22 cellular contexts compared by ENCODE assay signal in the genomic region with DNA sequence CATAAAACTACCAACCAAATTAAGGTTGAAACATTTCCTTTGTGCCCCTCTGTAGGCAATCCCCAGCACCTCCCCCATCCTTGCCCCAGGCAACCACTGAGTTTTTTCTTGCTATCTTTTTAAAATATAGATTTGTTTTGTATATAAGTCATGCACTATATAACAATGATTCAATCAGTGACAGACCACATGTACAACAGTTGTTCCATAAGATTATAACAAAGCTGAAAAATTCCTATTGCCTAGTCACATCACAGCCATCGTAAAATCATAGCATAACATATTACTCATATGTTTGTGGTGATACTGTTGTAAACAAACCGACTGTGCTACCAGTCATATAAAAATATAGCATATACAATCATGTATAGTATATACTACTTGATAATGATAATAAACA.
DNase-seq lines count a peak whose midpoint lies in the region; ATAC-seq and TF ChIP-seq lines count a peak whose summit lies in the region.
"Had no signal": no experiment of that assay in that cellular context is flagged by ENCODE, and none has a peak within 500 bp of the region (broad histone marks: within the 10 kb centered on the region; RNA-seq: fewer than 3 reads in every experiment).

No MANE protein-coding gene starts in this region.

- POLR2A ChIA-PET in MCF 10A (lab: Yijun Ruan, JAX), result no interaction called here
- POLR2A ChIA-PET in naive thymus-derived CD4-positive, alpha-beta T cell (lab: Charles Lee), result no interaction called here

- H3K4me1 Mint-ChIP-seq in MCF 10A (ENCODE audit: insufficient read depth, unreplicated experiment) (peaks cover 6% of the 10 kb centered on the region), T-helper 17 cell (no peaks in the 10 kb centered on the region)
- no peaks in the 10 kb centered on the region for H3K4me1 Mint-ChIP-seq in naive thymus-derived CD4-positive, alpha-beta T cell

- ATAC-seq in T-helper 17 cell (no peak), GM19397 (IDR thresholded peaks at IDR 0.05; ENCODE audit: unreplicated experiment) (no peak)
- ATAC-seq in naive thymus-derived CD4-positive, alpha-beta T cell, result no peak

- no TSS peak for BruUV-seq in MCF 10A (replicated peaks; lab: Mats Ljungman, UMichigan)

- H3K9me3 ChIP-seq in breast epithelium, result no peaks in the 10 kb centered on the region
- H3K9me3 ChIP-seq in adipocyte (ENCODE audit: control insufficient read depth, low read length), result peaks cover 12% of the 10 kb centered on the region
- H3K9me3 ChIP-seq in T-helper 17 cell (ENCODE audit: control insufficient read depth, low read length, poor library complexity, severe bottlenecking), result no peaks in the 10 kb centered on the region
- H3K9me3 ChIP-seq in Peyer's patch, result no peaks in the 10 kb centered on the region
- H3K9me3 ChIP-seq in naive thymus-derived CD4-positive, alpha-beta T cell (ENCODE audit: control insufficient read depth in 2 of 3, low read length in 3 of 3), result no peaks in the 10 kb centered on the region
- H3K9me3 ChIP-seq: BE2C, Caco-2, SJCRH30 had no signal

- CTCF ChIA-PET in MCF 10A (lab: Yijun Ruan, JAX), result no interaction called here
- CTCF ChIA-PET in naive thymus-derived CD4-positive, alpha-beta T cell (lab: Charles Lee), result no interaction called here

- TF ChIP-seq POLR2A in breast epithelium (IDR thresholded peaks at IDR 0.05) (no peak), Peyer's patch (IDR thresholded peaks at IDR 0.05) (no peak)

- H3K4me1 ChIP-seq in breast epithelium (no peaks in the 10 kb centered on the region), adipocyte (ENCODE audit: control insufficient read depth, insufficient read depth, low read length) (no peaks in the 10 kb centered on the region), Peyer's patch (no peaks in the 10 kb centered on the region)
- H3K4me1 ChIP-seq in naive thymus-derived CD4-positive, alpha-beta T cell (ENCODE audit: control insufficient read depth in 2 of 2, insufficient read depth in 2 of 2, low read length in 2 of 2), result no peaks in the 10 kb centered on the region
- H3K4me1 ChIP-seq: BE2C, Caco-2, SJCRH30 had no signal

- no peak overlapping the region for H3K9ac ChIP-seq in adipocyte (ENCODE audit: low read length)

- H3K27ac ChIP-seq in breast epithelium, result no peak overlapping the region
- H3K27ac ChIP-seq in Peyer's patch, result no peak overlapping the region
- no peak overlapping the region for H3K27ac ChIP-seq in naive thymus-derived CD4-positive, alpha-beta T cell (ENCODE audit: low read depth, low read length)
- H3K27ac ChIP-seq: HL-60, SJCRH30 had no signal

- TF ChIP-seq CTCF in MCF 10A (IDR thresholded peaks at IDR 0.05; ENCODE audit: unreplicated experiment) (no peak), breast epithelium (IDR thresholded peaks at IDR 0.05) (no peak), fibroblast of pulmonary artery (IDR thresholded peaks at IDR 0.05; ENCODE audit: low read length, missing control alignments) (no peak), Peyer's patch (IDR thresholded peaks at IDR 0.05) (no peak)

- H3K4me3 Mint-ChIP-seq in MCF 10A (ENCODE audit: unreplicated experiment), result no peak overlapping the region
- H3K4me3 Mint-ChIP-seq in T-helper 17 cell, result no peak overlapping the region
- H3K4me3 Mint-ChIP-seq in naive thymus-derived CD4-positive, alpha-beta T cell, result no peak overlapping the region
- H3K4me3 Mint-ChIP-seq: CD4-positive, alpha-beta T cell had no signal

- H3K4me3 ChIP-seq in breast epithelium, result no peak overlapping the region
- no peak overlapping the region for H3K4me3 ChIP-seq in adipocyte (ENCODE audit: low read length)
- H3K4me3 ChIP-seq in fibroblast of pulmonary artery (replicated peaks; ENCODE audit: low read depth, low read length), result no peak overlapping the region
- no peak overlapping the region for H3K4me3 ChIP-seq in Peyer's patch
- no peak overlapping the region for H3K4me3 ChIP-seq in naive thymus-derived CD4-positive, alpha-beta T cell (ENCODE audit: low read length)
- H3K4me3 ChIP-seq: SJCRH30 had no signal

- peaks cover 6% of the 10 kb centered on the region for H3K9me3 Mint-ChIP-seq in MCF 10A (ENCODE audit: unreplicated experiment)
- H3K9me3 Mint-ChIP-seq in naive thymus-derived CD4-positive, alpha-beta T cell, result peaks cover 0 to 3% (median 0%) of the 10 kb centered on the region in 11 donors

- H3K36me3 Mint-ChIP-seq in MCF 10A (ENCODE audit: insufficient read depth, unreplicated experiment) (no peaks in the 10 kb centered on the region), T-helper 17 cell (ENCODE audit: low read depth) (no peaks in the 10 kb centered on the region)
- no peaks in the 10 kb centered on the region for H3K36me3 Mint-ChIP-seq in naive thymus-derived CD4-positive, alpha-beta T cell

- H3K27me3 Mint-ChIP-seq in MCF 10A (ENCODE audit: insufficient read depth, unreplicated experiment), result peaks cover 49% of the 10 kb centered on the region
- no peaks in the 10 kb centered on the region for H3K27me3 Mint-ChIP-seq in T-helper 17 cell
- H3K27me3 Mint-ChIP-seq in naive thymus-derived CD4-positive, alpha-beta T cell, result no peaks in the 10 kb centered on the region
- H3K27me3 Mint-ChIP-seq: CD4-positive, alpha-beta T cell had no signal

- DNase-seq in MCF 10A (ENCODE audit: unreplicated experiment), result peak; percentile 27
- DNase-seq in breast epithelium (ENCODE audit: low spot score in 2 of 2), result no peak
- peak; percentile 21 for DNase-seq in adipocyte (ENCODE audit: low read depth)
- DNase-seq in fibroblast of pulmonary artery (ENCODE audit: low read depth), result peak; percentile 1
- no peak for DNase-seq in T-helper 17 cell
- no peak for DNase-seq in Peyer's patch
- DNase-seq in naive thymus-derived CD4-positive, alpha-beta T cell, result no peak
- DNase-seq: 8988T; BE2C; Caco-2; CD4-positive, alpha-beta T cell; H7; IMR-90; MM.1S; NCI-H1092 treated with DMSO at 0.1 percent for 48 hours; NCI-H146; NCI-H2029 treated with DMSO at 0.1 percent for 48 hours; NCI-H510A treated with DMSO at 0.1 percent for 48 hours; NCI-H774; SJCRH30 had no signal

- intact Hi-C loops in MCF 10A (cut with micrococcal nuclease), result no loop called here
- intact Hi-C loops in breast epithelium (cut with DNase I; ENCODE audit: low total_unique reads), result no loop called here
- intact Hi-C loops in naive thymus-derived CD4-positive, alpha-beta T cell (cut with micrococcal nuclease), result no loop called here

- H3K27me3 ChIP-seq in breast epithelium (peaks cover 0 to 31% of the 10 kb centered on the region in 2 donors), adipocyte (replicated peaks; ENCODE audit: control insufficient read depth, insufficient read depth, low read length) (peaks cover 4% of the 10 kb centered on the region), Peyer's patch (no peaks in the 10 kb centered on the region)
- no peaks in the 10 kb centered on the region for H3K27me3 ChIP-seq in naive thymus-derived CD4-positive, alpha-beta T cell (ENCODE audit: control insufficient read depth in 2 of 2, insufficient read depth in 2 of 2, low read length in 2 of 2)
- H3K27me3 ChIP-seq: BE2C, SJCRH30 had no signal

- H3K27ac Mint-ChIP-seq in MCF 10A (ENCODE audit: low read depth, unreplicated experiment) (no peak overlapping the region), T-helper 17 cell (no peak overlapping the region)
- H3K27ac Mint-ChIP-seq in naive thymus-derived CD4-positive, alpha-beta T cell, result no peak overlapping the region
- H3K27ac Mint-ChIP-seq: CD4-positive, alpha-beta T cell had no signal

- H3K36me3 ChIP-seq in breast epithelium, result no peaks in the 10 kb centered on the region
- H3K36me3 ChIP-seq in adipocyte (ENCODE audit: control insufficient read depth, insufficient read depth, low read length, severe bottlenecking), result no peaks in the 10 kb centered on the region
- H3K36me3 ChIP-seq in Peyer's patch, result no peaks in the 10 kb centered on the region
- H3K36me3 ChIP-seq in naive thymus-derived CD4-positive, alpha-beta T cell (ENCODE audit: control insufficient read depth in 2 of 3, insufficient read depth in 3 of 3, low read length in 3 of 3), result no peaks in the 10 kb centered on the region
- H3K36me3 ChIP-seq: BE2C, SJCRH30 had no signal

Comparison
In these comparisons a context has a peak if more than half of its experiments do, and no peak if none do; other contexts are left out.
1. DNase-seq: peak in MCF 10A (single experiment), adipocyte (single experiment) and fibroblast of pulmonary artery (single experiment); none in breast epithelium (0 of 2), T-helper 17 cell (0 of 3), Peyer's patch (0 of 3) and naive thymus-derived CD4-positive, alpha-beta T cell (0 of 9).